Comparison of ENCODE assay signal across 1 cellular context in genomic region chr12:57744777-57745484, GRCh38.
A peak's percentile ranks its signal among the peaks of the same experiment; 100 is the strongest.
TF ChIP-seq lines count a peak whose summit lies in the region.

A gene with protein sequence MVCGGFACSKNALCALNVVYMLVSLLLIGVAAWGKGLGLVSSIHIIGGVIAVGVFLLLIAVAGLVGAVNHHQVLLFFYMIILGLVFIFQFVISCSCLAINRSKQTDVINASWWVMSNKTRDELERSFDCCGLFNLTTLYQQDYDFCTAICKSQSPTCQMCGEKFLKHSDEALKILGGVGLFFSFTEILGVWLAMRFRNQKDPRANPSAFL (plus strand): TSS chr12:57745039. CDS start chr12:57745155, 116 bp downstream.

TF ChIP-seq in GM12878, 131 proteins besides CTCF, POLR2A, EP300 and RAD21 (continued from another document and continues in another):
- TF ChIP-seq NKRF (conservative IDR thresholded peaks at IDR 0.05) = 0 out of 2 replicates have a peak, but pooled peaks have one; percentile 26
- TF ChIP-seq MEF2A (IDR thresholded peaks at IDR 0.05; ENCODE audit: insufficient read depth, low read depth, low read length) = no peak
- TF ChIP-seq SMAD5 (IDR thresholded peaks at IDR 0.05; ENCODE audit: low read depth) = peak; percentile 34; the same call in 1 of the 2 replicates
- TF ChIP-seq HDGF (IDR thresholded peaks at IDR 0.05) = 0 out of 2 replicates have a peak, but pooled peaks have one; percentile 27
- TF ChIP-seq IRF4 (IDR thresholded peaks at IDR 0.05; ENCODE audit: low read depth, low read length) = no peak
- 0 out of 2 replicates have a peak, but pooled peaks have one; percentile 14 for TF ChIP-seq ZNF622 (IDR thresholded peaks at IDR 0.05)
- TF ChIP-seq ETV6 (conservative IDR thresholded peaks at IDR 0.05 in 1 of 2, IDR thresholded peaks at IDR 0.05 in 1 of 2; ENCODE audit: borderline replicate concordance in 1 of 2, low read depth in 1 of 2) = peak in 1 of 2 experiments; percentile 41; a peak in 1 of 4 replicates
- TF ChIP-seq TARDBP (IDR thresholded peaks at IDR 0.05; ENCODE audit: borderline replicate concordance) = no peak
- TF ChIP-seq, protein P1, sequence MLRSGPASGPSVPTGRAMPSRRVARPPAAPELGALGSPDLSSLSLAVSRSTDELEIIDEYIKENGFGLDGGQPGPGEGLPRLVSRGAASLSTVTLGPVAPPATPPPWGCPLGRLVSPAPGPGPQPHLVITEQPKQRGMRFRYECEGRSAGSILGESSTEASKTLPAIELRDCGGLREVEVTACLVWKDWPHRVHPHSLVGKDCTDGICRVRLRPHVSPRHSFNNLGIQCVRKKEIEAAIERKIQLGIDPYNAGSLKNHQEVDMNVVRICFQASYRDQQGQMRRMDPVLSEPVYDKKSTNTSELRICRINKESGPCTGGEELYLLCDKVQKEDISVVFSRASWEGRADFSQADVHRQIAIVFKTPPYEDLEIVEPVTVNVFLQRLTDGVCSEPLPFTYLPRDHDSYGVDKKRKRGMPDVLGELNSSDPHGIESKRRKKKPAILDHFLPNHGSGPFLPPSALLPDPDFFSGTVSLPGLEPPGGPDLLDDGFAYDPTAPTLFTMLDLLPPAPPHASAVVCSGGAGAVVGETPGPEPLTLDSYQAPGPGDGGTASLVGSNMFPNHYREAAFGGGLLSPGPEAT (IDR thresholded peaks at IDR 0.05; ENCODE audit: low read depth) = peak; percentile 89
- no peak for TF ChIP-seq TCF3 (IDR thresholded peaks at IDR 0.05; ENCODE audit: borderline replicate concordance, insufficient read depth, low read depth, low read length)
- TF ChIP-seq, protein P2, sequence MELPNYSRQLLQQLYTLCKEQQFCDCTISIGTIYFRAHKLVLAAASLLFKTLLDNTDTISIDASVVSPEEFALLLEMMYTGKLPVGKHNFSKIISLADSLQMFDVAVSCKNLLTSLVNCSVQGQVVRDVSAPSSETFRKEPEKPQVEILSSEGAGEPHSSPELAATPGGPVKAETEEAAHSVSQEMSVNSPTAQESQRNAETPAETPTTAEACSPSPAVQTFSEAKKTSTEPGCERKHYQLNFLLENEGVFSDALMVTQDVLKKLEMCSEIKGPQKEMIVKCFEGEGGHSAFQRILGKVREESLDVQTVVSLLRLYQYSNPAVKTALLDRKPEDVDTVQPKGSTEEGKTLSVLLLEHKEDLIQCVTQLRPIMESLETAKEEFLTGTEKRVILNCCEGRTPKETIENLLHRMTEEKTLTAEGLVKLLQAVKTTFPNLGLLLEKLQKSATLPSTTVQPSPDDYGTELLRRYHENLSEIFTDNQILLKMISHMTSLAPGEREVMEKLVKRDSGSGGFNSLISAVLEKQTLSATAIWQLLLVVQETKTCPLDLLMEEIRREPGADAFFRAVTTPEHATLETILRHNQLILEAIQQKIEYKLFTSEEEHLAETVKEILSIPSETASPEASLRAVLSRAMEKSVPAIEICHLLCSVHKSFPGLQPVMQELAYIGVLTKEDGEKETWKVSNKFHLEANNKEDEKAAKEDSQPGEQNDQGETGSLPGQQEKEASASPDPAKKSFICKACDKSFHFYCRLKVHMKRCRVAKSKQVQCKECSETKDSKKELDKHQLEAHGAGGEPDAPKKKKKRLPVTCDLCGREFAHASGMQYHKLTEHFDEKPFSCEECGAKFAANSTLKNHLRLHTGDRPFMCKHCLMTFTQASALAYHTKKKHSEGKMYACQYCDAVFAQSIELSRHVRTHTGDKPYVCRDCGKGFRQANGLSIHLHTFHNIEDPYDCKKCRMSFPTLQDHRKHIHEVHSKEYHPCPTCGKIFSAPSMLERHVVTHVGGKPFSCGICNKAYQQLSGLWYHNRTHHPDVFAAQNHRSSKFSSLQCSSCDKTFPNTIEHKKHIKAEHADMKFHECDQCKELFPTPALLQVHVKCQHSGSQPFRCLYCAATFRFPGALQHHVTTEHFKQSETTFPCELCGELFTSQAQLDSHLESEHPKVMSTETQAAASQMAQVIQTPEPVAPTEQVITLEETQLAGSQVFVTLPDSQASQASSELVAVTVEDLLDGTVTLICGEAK (IDR thresholded peaks at IDR 0.05; ENCODE audit: borderline replicate concordance) = peak; percentile 72; the same call in 1 of the 2 replicates
- TF ChIP-seq ZBTB33 (IDR thresholded peaks at IDR 0.05) = no peak
- TF ChIP-seq EED (IDR thresholded peaks at IDR 0.05; ENCODE audit: low read depth) = peak; percentile 77
- TF ChIP-seq PML (IDR thresholded peaks at IDR 0.05; ENCODE audit: low read length) = peak; percentile 49; the same call in 1 of the 2 replicates
- TF ChIP-seq ATF7 (IDR thresholded peaks at IDR 0.05; ENCODE audit: low read depth) = peak; percentile 100
- peak; percentile 88 for TF ChIP-seq CHD2 (IDR thresholded peaks at IDR 0.05; ENCODE audit: borderline replicate concordance, low read depth, low read length)
- 0 out of 2 replicates have a peak, but pooled peaks have one; percentile 34 for TF ChIP-seq MXI1 (IDR thresholded peaks at IDR 0.05; ENCODE audit: low read depth, low read length)
- TF ChIP-seq DPF2 (IDR thresholded peaks at IDR 0.05) = peak; percentile 76
- peak; percentile 32 for TF ChIP-seq RUNX3 (IDR thresholded peaks at IDR 0.05; ENCODE audit: low read length)
- TF ChIP-seq, protein P3, sequence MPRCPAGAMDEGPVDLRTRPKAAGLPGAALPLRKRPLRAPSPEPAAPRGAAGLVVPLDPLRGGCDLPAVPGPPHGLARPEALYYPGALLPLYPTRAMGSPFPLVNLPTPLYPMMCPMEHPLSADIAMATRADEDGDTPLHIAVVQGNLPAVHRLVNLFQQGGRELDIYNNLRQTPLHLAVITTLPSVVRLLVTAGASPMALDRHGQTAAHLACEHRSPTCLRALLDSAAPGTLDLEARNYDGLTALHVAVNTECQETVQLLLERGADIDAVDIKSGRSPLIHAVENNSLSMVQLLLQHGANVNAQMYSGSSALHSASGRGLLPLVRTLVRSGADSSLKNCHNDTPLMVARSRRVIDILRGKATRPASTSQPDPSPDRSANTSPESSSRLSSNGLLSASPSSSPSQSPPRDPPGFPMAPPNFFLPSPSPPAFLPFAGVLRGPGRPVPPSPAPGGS (IDR thresholded peaks at IDR 0.05; ENCODE audit: borderline replicate concordance, insufficient read depth, low read depth, low read length, poor library complexity, severe bottlenecking) = peak; percentile 69
- TF ChIP-seq RFX5 (IDR thresholded peaks at IDR 0.05; ENCODE audit: low read depth, low read length) = peak; percentile 93
- TF ChIP-seq NFIC (IDR thresholded peaks at IDR 0.05; ENCODE audit: low read depth, low read length) = peak; percentile 47; the same call in 1 of the 2 replicates
- peak; percentile 84 for TF ChIP-seq GABPA (IDR thresholded peaks at IDR 0.05; ENCODE audit: low read depth)
- TF ChIP-seq CREB1 (IDR thresholded peaks at IDR 0.05; ENCODE audit: low read depth) = peak; percentile 76
- TF ChIP-seq PRDM15 (CRISPR knock-in tag; IDR thresholded peaks at IDR 0.05) = peak; percentile 66; the same call in 1 of the 2 replicates
- TF ChIP-seq, protein P4, sequence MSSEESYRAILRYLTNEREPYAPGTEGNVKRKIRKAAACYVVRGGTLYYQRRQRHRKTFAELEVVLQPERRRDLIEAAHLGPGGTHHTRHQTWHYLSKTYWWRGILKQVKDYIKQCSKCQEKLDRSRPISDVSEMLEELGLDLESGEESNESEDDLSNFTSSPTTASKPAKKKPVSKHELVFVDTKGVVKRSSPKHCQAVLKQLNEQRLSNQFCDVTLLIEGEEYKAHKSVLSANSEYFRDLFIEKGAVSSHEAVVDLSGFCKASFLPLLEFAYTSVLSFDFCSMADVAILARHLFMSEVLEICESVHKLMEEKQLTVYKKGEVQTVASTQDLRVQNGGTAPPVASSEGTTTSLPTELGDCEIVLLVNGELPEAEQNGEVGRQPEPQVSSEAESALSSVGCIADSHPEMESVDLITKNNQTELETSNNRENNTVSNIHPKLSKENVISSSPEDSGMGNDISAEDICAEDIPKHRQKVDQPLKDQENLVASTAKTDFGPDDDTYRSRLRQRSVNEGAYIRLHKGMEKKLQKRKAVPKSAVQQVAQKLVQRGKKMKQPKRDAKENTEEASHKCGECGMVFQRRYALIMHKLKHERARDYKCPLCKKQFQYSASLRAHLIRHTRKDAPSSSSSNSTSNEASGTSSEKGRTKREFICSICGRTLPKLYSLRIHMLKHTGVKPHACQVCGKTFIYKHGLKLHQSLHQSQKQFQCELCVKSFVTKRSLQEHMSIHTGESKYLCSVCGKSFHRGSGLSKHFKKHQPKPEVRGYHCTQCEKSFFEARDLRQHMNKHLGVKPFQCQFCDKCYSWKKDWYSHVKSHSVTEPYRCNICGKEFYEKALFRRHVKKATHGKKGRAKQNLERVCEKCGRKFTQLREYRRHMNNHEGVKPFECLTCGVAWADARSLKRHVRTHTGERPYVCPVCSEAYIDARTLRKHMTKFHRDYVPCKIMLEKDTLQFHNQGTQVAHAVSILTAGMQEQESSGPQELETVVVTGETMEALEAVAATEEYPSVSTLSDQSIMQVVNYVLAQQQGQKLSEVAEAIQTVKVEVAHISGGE (CRISPR knock-in tag; IDR thresholded peaks at IDR 0.05) = no peak
- TF ChIP-seq, protein P5, sequence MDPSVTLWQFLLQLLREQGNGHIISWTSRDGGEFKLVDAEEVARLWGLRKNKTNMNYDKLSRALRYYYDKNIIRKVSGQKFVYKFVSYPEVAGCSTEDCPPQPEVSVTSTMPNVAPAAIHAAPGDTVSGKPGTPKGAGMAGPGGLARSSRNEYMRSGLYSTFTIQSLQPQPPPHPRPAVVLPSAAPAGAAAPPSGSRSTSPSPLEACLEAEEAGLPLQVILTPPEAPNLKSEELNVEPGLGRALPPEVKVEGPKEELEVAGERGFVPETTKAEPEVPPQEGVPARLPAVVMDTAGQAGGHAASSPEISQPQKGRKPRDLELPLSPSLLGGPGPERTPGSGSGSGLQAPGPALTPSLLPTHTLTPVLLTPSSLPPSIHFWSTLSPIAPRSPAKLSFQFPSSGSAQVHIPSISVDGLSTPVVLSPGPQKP (IDR thresholded peaks at IDR 0.05; ENCODE audit: low read depth, low read length) = peak; percentile 21; the same call in 1 of the 2 replicates
- TF ChIP-seq E2F8 (IDR thresholded peaks at IDR 0.05; ENCODE audit: low read depth, partially characterized antibody) = peak; percentile 14
